In genomic region chr1:245039196-245039595, GRCh38 we compare ENCODE assay signal across 26 cellular contexts.
"Had no signal": no experiment of that assay in that cellular context is flagged by ENCODE, and none has a peak within 500 bp of the region (broad histone marks: within the 10 kb centered on the region; RNA-seq: fewer than 3 reads in every experiment).

No MANE protein-coding gene starts in this region.

- H3K79me2 ChIP-seq: hepatocyte had no signal

- H3K27ac ChIP-seq: adrenal gland, ascending aorta, brain microvascular endothelial cell, esophagus muscularis mucosa, hepatocyte, pancreas, psoas muscle, right atrium auricular region, spleen, testis, vagina had no signal

- ATAC-seq: activated CD4-positive, alpha-beta T cell treated with anti-CD3 and anti-CD28 coated beads for 36 hours; activated T-cell treated with anti-CD3 and anti-CD28 coated beads, Interleukin-2, amount 50 U/mL, for 4 hours; left ventricle myocardium superior; natural killer cell treated with Interleukin-12 subunit alpha and Interleukin-12 subunit beta and Interleukin-15 and Interleukin-18, amount 100 ng/mL, for 72 hours; pancreas; psoas muscle had no signal

- H3K36me3 ChIP-seq: adrenal gland, ascending aorta, brain microvascular endothelial cell, esophagus muscularis mucosa, pancreas, right atrium auricular region, spleen, vagina had no signal

- H2AFZ ChIP-seq: hepatocyte had no signal

- FAIRE-seq: endothelial cell of umbilical vein had no signal

- DNase-seq: activated B cell treated with CpG ODN at 0.5 μM for 24 hours; activated CD4-positive, alpha-beta T cell treated with anti-CD3 and anti-CD28 coated beads for 36 hours; activated CD4-positive, alpha-beta T cell treated with anti-CD3 and anti-CD28 coated beads, Interleukin-2, amount 50 U/mL, for 4 hours; activated CD8-positive, alpha-beta memory T cell treated with anti-CD3 and anti-CD28 coated beads, Interleukin-2, amount 50 U/mL, for 48 hours; activated naive CD4-positive, alpha-beta T cell; activated T-cell treated with anti-CD3 and anti-CD28 coated beads, Interleukin-2, amount 50 U/mL, for 4 hours; adrenal gland; brain microvascular endothelial cell; caudate nucleus; effector memory CD4-positive, alpha-beta T cell; glutamatergic neuron; left ventricle myocardium superior; mammary epithelial cell; pancreas; psoas muscle; spleen; stimulated activated CD4-positive, alpha-beta T cell treated with anti-CD3 and anti-CD28 coated beads, Interleukin-4, amount 100 ng/mL, for 1 hour; stimulated activated naive CD4-positive, alpha-beta T cell; testis had no signal

- H3K4me3 ChIP-seq: adrenal gland, ascending aorta, esophagus muscularis mucosa, hepatocyte, pancreas, psoas muscle, right atrium auricular region, spleen, testis, vagina had no signal

- H3K4me1 ChIP-seq: ascending aorta, testis, vagina had no signal

- H3K27me3 ChIP-seq: adrenal gland, ascending aorta, brain microvascular endothelial cell, esophagus muscularis mucosa, hepatocyte, pancreas, right atrium auricular region, spleen, testis, vagina had no signal

- H3K4me2 ChIP-seq: hepatocyte had no signal

- H3K9me3 ChIP-seq: pancreas, testis, vagina had no signal
